24 cellular contexts compared by ENCODE assay signal in the genomic region with DNA sequence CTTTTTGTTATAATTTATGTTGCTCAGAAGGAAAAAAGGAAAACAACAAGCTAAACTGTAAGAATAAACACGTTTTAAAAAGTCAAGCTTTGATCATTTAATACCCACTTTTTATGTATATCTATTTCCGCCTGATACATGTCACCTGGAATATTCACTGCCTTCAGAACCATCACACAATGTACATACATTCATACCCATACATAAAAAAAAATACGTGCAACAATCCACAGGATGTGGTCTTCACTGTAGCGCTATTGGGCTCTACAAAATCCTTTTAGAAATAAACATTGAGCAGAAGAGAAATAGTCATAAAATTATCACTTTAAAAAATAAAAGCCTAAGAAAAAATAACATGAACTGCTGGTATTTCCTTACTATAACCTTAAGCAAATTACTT.
"Had no signal": no experiment of that assay in that cellular context is flagged by ENCODE, and none has a peak within 500 bp of the region (broad histone marks: within the 10 kb centered on the region; RNA-seq: fewer than 3 reads in every experiment).

No MANE protein-coding gene starts in this region.

- FAIRE-seq: small intestine, urothelium cell line had no signal

- H3K4me2 ChIP-seq: neural progenitor cell had no signal

- DNase-seq: occipital lobe; ovary; posterior cingulate gyrus; psoas muscle; right cardiac atrium; right lobe of liver; sigmoid colon; small intestine; stimulated activated CD4-positive, alpha-beta T cell treated with anti-CD3 and anti-CD28 coated beads, Interleukin-15, amount 100 ng/mL, for 24 hours; stimulated activated CD4-positive, alpha-beta T cell treated with anti-CD3 and anti-CD28 coated beads, Interleukin-2, amount 100 ng/mL, for 24 hours; stimulated activated CD4-positive, alpha-beta T cell treated with anti-CD3 and anti-CD28 coated beads, Interleukin-2, amount 100 ng/mL, for 48 hours; stimulated activated CD4-positive, alpha-beta T cell treated with anti-CD3 and anti-CD28 coated beads, Interleukin-4, amount 100 ng/mL, for 24 hours; stimulated activated naive B cell treated with anti-CD40 and anti-IgM and Interleukin-4, amounts not matched to agents 10 μg/mL and 1 μg/mL and 100 μg/mL, for 72 hours; stimulated activated naive CD4-positive, alpha-beta T cell treated with Interleukin-2 at 50 U/mL for 16 hours; stomach; thyroid gland; upper lobe of left lung had no signal

- H3K4me3 ChIP-seq: neural progenitor cell, ovary, psoas muscle, right lobe of liver, sigmoid colon, stomach, thoracic aorta, thyroid gland, tibial nerve, upper lobe of left lung, vagina had no signal

- H3K9ac ChIP-seq: neural progenitor cell, parathyroid adenoma had no signal

- H3K79me2 ChIP-seq: parathyroid adenoma had no signal

- ATAC-seq: psoas muscle; right cardiac atrium; right lobe of liver; stimulated activated effector memory CD8-positive, alpha-beta T cell treated with anti-CD3 and anti-CD28 coated beads, Interleukin-12 subunit alpha, Interleukin-12 subunit beta, amount 100 ng/mL, for 72 hours; stimulated activated naive B cell treated with anti-CD40 and anti-IgM and Interleukin-4, amounts not matched to agents 10 μg/mL and 1 μg/mL and 100 μg/mL, for 72 hours had no signal

- H3K36me3 ChIP-seq: neural progenitor cell, ovary, right lobe of liver, sigmoid colon, stomach, thoracic aorta, thyroid gland, tibial nerve, upper lobe of left lung, vagina had no signal

- H3K27ac ChIP-seq: neural progenitor cell, ovary, parathyroid adenoma, psoas muscle, right lobe of liver, sigmoid colon, stomach, thoracic aorta, thyroid gland, tibial nerve, upper lobe of left lung, vagina had no signal

- H3K4me1 ChIP-seq: neural progenitor cell, parathyroid adenoma, psoas muscle, right lobe of liver, stomach, tibial nerve, upper lobe of left lung, vagina had no signal

- H3K27me3 ChIP-seq: neural progenitor cell, ovary, right lobe of liver, sigmoid colon, stomach, thyroid gland, tibial nerve, upper lobe of left lung, vagina had no signal

- H2AFZ ChIP-seq: neural progenitor cell, parathyroid adenoma had no signal

- H3K9me3 ChIP-seq: ovary, psoas muscle, right lobe of liver, sigmoid colon, stomach, thoracic aorta, thyroid gland, tibial nerve, upper lobe of left lung, vagina had no signal
